Comparison of ENCODE assay signal across 8 cellular contexts in the genomic region with DNA sequence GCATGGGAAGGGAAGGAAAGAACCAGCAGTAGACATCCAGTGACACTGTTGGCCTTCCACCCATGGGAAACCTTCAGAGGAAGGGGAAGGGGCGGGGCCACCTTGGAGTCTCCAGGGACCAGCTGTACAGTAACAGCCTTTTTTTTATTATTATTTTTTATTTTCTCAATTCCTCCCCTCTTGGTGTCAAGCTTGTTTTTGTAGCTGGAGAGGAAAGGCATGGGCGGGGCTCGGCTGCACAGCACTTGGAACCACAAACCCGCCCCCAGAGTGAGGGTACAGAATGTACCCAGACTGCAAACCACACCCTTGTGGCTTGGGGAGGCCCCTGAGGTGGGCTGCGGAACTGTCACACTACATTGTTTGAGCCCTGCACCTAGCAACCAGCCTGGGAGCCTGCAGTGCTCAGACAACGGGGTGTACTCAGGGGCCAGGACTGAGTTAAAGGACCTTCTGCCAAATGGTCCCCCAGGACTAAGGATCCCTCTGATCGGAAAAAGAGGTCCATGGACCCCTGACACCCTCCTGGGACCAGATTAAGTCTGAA. TPM values are rescaled to one million over a fixed set of nuclear protein-coding genes. Genes with fewer than 3 reads are reported as not detected.
DNase-seq lines count a peak whose midpoint lies in the region; ATAC-seq and TF ChIP-seq lines count a peak whose summit lies in the region.

No MANE protein-coding gene starts in this region.

- no peaks in the 10 kb centered on the region for H3K9me3 Mint-ChIP-seq in activated CD4-positive, alpha-beta memory T cell treated with anti-CD3 and anti-CD28 coated beads, Interleukin-2, amount 10 ng/mL, durations not matched to agents 7 days and 5 days
- H3K9me3 Mint-ChIP-seq in effector memory CD8-positive, alpha-beta T cell, result no peaks in the 10 kb centered on the region

- peak overlapping the region; percentile 84 for H3K4me3 Mint-ChIP-seq in activated CD4-positive, alpha-beta memory T cell treated with anti-CD3 and anti-CD28 coated beads, Interleukin-2, amount 10 ng/mL, durations not matched to agents 7 days and 5 days
- peak overlapping the region; percentile 79 to 83 for H3K4me3 Mint-ChIP-seq in effector memory CD8-positive, alpha-beta T cell

- H3K36me3 ChIP-seq in ovary, result no peaks in the 10 kb centered on the region
- no peaks in the 10 kb centered on the region for H3K36me3 ChIP-seq in tibial nerve

- peak; percentile 77 for TF ChIP-seq EP300 in ovary (IDR thresholded peaks at IDR 0.05)
- peak; percentile 87 to 88 for TF ChIP-seq EP300 in tibial nerve (IDR thresholded peaks at IDR 0.05)

- TF ChIP-seq CTCF in ovary (IDR thresholded peaks at IDR 0.05) (no peak), tibial nerve (IDR thresholded peaks at IDR 0.05) (peak in 2 of 5 experiments; percentile 36 to 59)

- H3K4me1 ChIP-seq in ovary (ENCODE audit: insufficient read depth) (peaks cover 2% of the 10 kb centered on the region), tibial nerve (peaks cover 0 to 36% (median 18%) of the 10 kb centered on the region in 4 donors)

- TF ChIP-seq POLR2A in ovary (IDR thresholded peaks at IDR 0.05) (peak; percentile 24), tibial nerve (IDR thresholded peaks at IDR 0.05) (peak in 1 of 2 donors; percentile 7)

- H3K4me1 Mint-ChIP-seq in activated CD4-positive, alpha-beta memory T cell treated with anti-CD3 and anti-CD28 coated beads, Interleukin-2, amount 10 ng/mL, durations not matched to agents 7 days and 5 days, result peaks cover 58% of the 10 kb centered on the region
- peaks cover 39 to 40% of the 10 kb centered on the region in 2 donors for H3K4me1 Mint-ChIP-seq in effector memory CD8-positive, alpha-beta T cell (ENCODE audit: low read depth in 2 of 2)

- H3K27me3 ChIP-seq in ovary (no peaks in the 10 kb centered on the region), tibial nerve (peaks cover 0 to 4% of the 10 kb centered on the region in 2 donors)

- peak; percentile 5 for DNase-seq in ELR (ENCODE audit: low read depth)
- DNase-seq in H4 (ENCODE audit: low spot score), result peak; percentile 72
- DNase-seq in MV-4-11 (lab: John Stamatoyannopoulos, UW), result peak; percentile 93
- peak; percentile 92 for DNase-seq in activated CD4-positive, alpha-beta memory T cell treated with anti-CD3 and anti-CD28 coated beads, Interleukin-2, amount 10 ng/mL, durations not matched to agents 7 days and 5 days
- DNase-seq in effector memory CD8-positive, alpha-beta T cell, result peak; percentile 83 to 88 (median 84)
- peak; percentile 34 to 82 (median 63) for DNase-seq in ovary
- peak; percentile 75 to 86 for DNase-seq in tibial nerve (ENCODE audit: low spot score in 2 of 2)
- no peak for DNase-seq in hippocampal formation (lab: John Stamatoyannopoulos, UW)

- H3K27ac Mint-ChIP-seq in activated CD4-positive, alpha-beta memory T cell treated with anti-CD3 and anti-CD28 coated beads, Interleukin-2, amount 10 ng/mL, durations not matched to agents 7 days and 5 days, result peak overlapping the region; percentile 93
- peak overlapping the region; percentile 97 to 99 for H3K27ac Mint-ChIP-seq in effector memory CD8-positive, alpha-beta T cell

- CTCF ChIA-PET in activated CD4-positive, alpha-beta memory T cell treated with anti-CD3 and anti-CD28 coated beads, Interleukin-2, amount 10 ng/mL, durations not matched to agents 7 days and 5 days (lab: Charles Lee), result interaction anchor here (1.0 to 10.0 kb wide), 14 partner anchors 11 to 675 kb away, joined by 3 to 295 read pairs (median 8); a partner anchor contains a TSS

- peak; percentile 79 for ATAC-seq in effector memory CD8-positive, alpha-beta T cell (replicated peaks)

- WGBS in ovary, 3 donors, result 41 to 48% (median 43%) methylated on average over 7 of the region's 7 CpGs
- WGBS in tibial nerve, 2 donors, result 22 to 37% methylated on average over 5 to 7 of the region's 7 CpGs

- H3K9me3 ChIP-seq in ovary (no peaks in the 10 kb centered on the region), tibial nerve (no peaks in the 10 kb centered on the region)

- POLR2A ChIA-PET in activated CD4-positive, alpha-beta memory T cell treated with anti-CD3 and anti-CD28 coated beads, Interleukin-2, amount 10 ng/mL, durations not matched to agents 7 days and 5 days (lab: Charles Lee), result interaction anchor here (0.6 to 8.9 kb wide), 8 partner anchors 11 to 102 kb away, joined by 3 to 368 read pairs (median 11); a partner anchor contains a TSS

- intact Hi-C loops in ovary (cut with DNase I), result loop anchor here (2.0 to 5.0 kb wide), 3 partner anchors 43 to 103 kb away; a partner anchor contains a TSS

- H3K4me3 ChIP-seq in ovary, result peak overlapping the region; percentile 22
- H3K4me3 ChIP-seq in tibial nerve, result peak overlapping the region in 3 of 4 donors; percentile 17 to 67 (median 49)

- H3K36me3 Mint-ChIP-seq in activated CD4-positive, alpha-beta memory T cell treated with anti-CD3 and anti-CD28 coated beads, Interleukin-2, amount 10 ng/mL, durations not matched to agents 7 days and 5 days (ENCODE audit: low read depth), result peaks cover 4% of the 10 kb centered on the region
- peaks cover 41% of the 10 kb centered on the region for H3K36me3 Mint-ChIP-seq in effector memory CD8-positive, alpha-beta T cell (ENCODE audit: insufficient read depth)

- H3K27ac ChIP-seq in ovary (peak overlapping the region; percentile 66 to 76), tibial nerve (peak overlapping the region; percentile 94 to 99 (median 96))

- H3K27me3 Mint-ChIP-seq in activated CD4-positive, alpha-beta memory T cell treated with anti-CD3 and anti-CD28 coated beads, Interleukin-2, amount 10 ng/mL, durations not matched to agents 7 days and 5 days, result no peaks in the 10 kb centered on the region
- no peaks in the 10 kb centered on the region for H3K27me3 Mint-ChIP-seq in effector memory CD8-positive, alpha-beta T cell

RNA-seq across cellular contexts. Expression of a gene that starts 45.7 kb away (rescaled TPM):
- total RNA-seq in H4 (2014; rRNA removed; shearing (Covaris generic)), result 81.3 and 100 TPM in 2 replicates
- 10 to 100 TPM; 67.4 to 70.2 TPM for total RNA-seq in activated CD4-positive, alpha-beta memory T cell treated with anti-CD3 and anti-CD28 coated beads, Interleukin-2, amount 10 ng/mL, durations not matched to agents 7 days and 5 days
- total RNA-seq in ovary (10 to 100 TPM; 19.6 to 40.9 (median 32.8) TPM), tibial nerve (10 to 100 TPM; 19.0 to 33.3 (median 28.9) TPM)
- polyA plus RNA-seq in ovary, result 10 to 100 TPM; 20.0 to 72.3 TPM

Comparison
In these comparisons a context has a peak if more than half of its experiments do, and no peak if none do; other contexts are left out.
1. DNase-seq: peak in ELR (single experiment), H4 (single experiment), MV-4-11 (single experiment), activated CD4-positive, alpha-beta memory T cell treated with anti-CD3 and anti-CD28 coated beads, Interleukin-2, amount 10 ng/mL, durations not matched to agents 7 days and 5 days (single experiment), effector memory CD8-positive, alpha-beta T cell (3 of 3), ovary (5 of 5) and tibial nerve (2 of 2); none in hippocampal formation (0 of 2).